In genomic region chr2:175062787-175063585, GRCh38 we compare ENCODE assay signal across 23 cellular contexts. TPM values are rescaled to one million over a fixed set of nuclear protein-coding genes. Genes with fewer than 3 reads are reported as not detected.
DNase-seq lines count a peak whose midpoint lies in the region; ATAC-seq, FAIRE-seq and TF ChIP-seq lines count a peak whose summit lies in the region.
"Had no signal": no experiment of that assay in that cellular context is flagged by ENCODE, and none has a peak within 500 bp of the region (broad histone marks: within the 10 kb centered on the region; RNA-seq: fewer than 3 reads in every experiment).

No MANE protein-coding gene starts in this region.

- peak; percentile 90 for ATAC-seq in Panc1
- no peak for ATAC-seq in GM21423 (IDR thresholded peaks at IDR 0.05; ENCODE audit: unreplicated experiment)
- ATAC-seq: activated naive CD8-positive, alpha-beta T cell treated with anti-CD3 and anti-CD28 coated beads, Interleukin-2, amount 50 U/mL, for 24 hours; left cardiac atrium; naive thymus-derived CD4-positive, alpha-beta T cell; Right ventricle myocardium inferior had no signal

- peaks cover 26% of the 10 kb centered on the region for H3K36me3 Mint-ChIP-seq in activated CD4-positive, alpha-beta T cell treated with anti-CD3 and anti-CD28 coated beads, Interleukin-2, amount 10 ng/mL, durations not matched to agents 7 days and 5 days (ENCODE audit: low read depth)

- no peak overlapping the region for H3K4me3 ChIP-seq in Panc1 (ENCODE audit: low read depth in 2 of 2, low read length in 2 of 2)
- H3K4me3 ChIP-seq: colonic mucosa, HAP-1, right atrium auricular region, stomach had no signal

- H3K9me3 ChIP-seq in Panc1 (ENCODE audit: control insufficient read depth, insufficient read depth, low read depth, low read length) = no peaks in the 10 kb centered on the region
- H3K9me3 ChIP-seq: colonic mucosa, HAP-1, right atrium auricular region, stomach had no signal

- peak; percentile 55 for FAIRE-seq in HTR-8/SVneo (lab: Jason Lieb, UNC)

- no peaks in the 10 kb centered on the region for H3K27me3 Mint-ChIP-seq in activated CD4-positive, alpha-beta T cell treated with anti-CD3 and anti-CD28 coated beads, Interleukin-2, amount 10 ng/mL, durations not matched to agents 7 days and 5 days
- H3K27me3 Mint-ChIP-seq: activated naive CD8-positive, alpha-beta T cell treated with anti-CD3 and anti-CD28 coated beads, Interleukin-2, amount 50 U/mL, for 24 hours; B cell; brain; naive thymus-derived CD4-positive, alpha-beta T cell had no signal

- POLR2A ChIA-PET in Panc1 (lab: Charles Lee) = no interaction called here
- POLR2A ChIA-PET in activated CD4-positive, alpha-beta T cell treated with anti-CD3 and anti-CD28 coated beads, Interleukin-2, amount 10 ng/mL, durations not matched to agents 7 days and 5 days (lab: Charles Lee) = no interaction called here

- DNase-seq in NCI-H2029 (lab: John Stamatoyannopoulos, UW) = peak; percentile 55
- DNase-seq in NCI-H2029 treated with DMSO at 0.1 percent for 48 hours (lab: John Stamatoyannopoulos, UW) = no peak
- no peak for DNase-seq in HTR-8/SVneo (ENCODE audit: insufficient read length, low spot score)
- peak; percentile 93 for DNase-seq in Panc1 (ENCODE audit: low read depth, low spot score)
- DNase-seq in islet precursor cell = peak; percentile 55
- no peak for DNase-seq in hippocampal formation (lab: John Stamatoyannopoulos, UW)
- DNase-seq in activated CD4-positive, alpha-beta T cell treated with anti-CD3 and anti-CD28 coated beads, Interleukin-2, amount 10 ng/mL, durations not matched to agents 7 days and 5 days = no peak
- DNase-seq: activated CD4-positive, alpha-beta T cell treated with anti-CD3 and anti-CD28 coated beads, Interleukin-2, amount 50 U/mL, for 48 hours; activated gamma-delta T cell; activated naive CD8-positive, alpha-beta T cell treated with anti-CD3 and anti-CD28 coated beads, Interleukin-2, amount 50 U/mL, for 24 hours; colonic mucosa; glutamatergic neuron; left cardiac atrium; naive thymus-derived CD4-positive, alpha-beta T cell; NCI-H1694 treated with DMSO at 0.1 percent for 48 hours; stomach; T-helper 9 cell had no signal

- H3K27ac ChIP-seq in Panc1 (ENCODE audit: low read length) = no peak overlapping the region; the same call in 1 of the 2 replicates
- H3K27ac ChIP-seq: colonic mucosa, right atrium auricular region, stomach had no signal

- no peaks in the 10 kb centered on the region for H3K36me3 ChIP-seq in Panc1 (ENCODE audit: control insufficient read depth, insufficient read depth, low read length)
- H3K36me3 ChIP-seq: colonic mucosa, HAP-1, right atrium auricular region had no signal

- no peak for TF ChIP-seq CTCF in Panc1 (IDR thresholded peaks at IDR 0.05)

- peaks cover 3% of the 10 kb centered on the region for H3K4me1 Mint-ChIP-seq in activated CD4-positive, alpha-beta T cell treated with anti-CD3 and anti-CD28 coated beads, Interleukin-2, amount 10 ng/mL, durations not matched to agents 7 days and 5 days
- H3K4me1 Mint-ChIP-seq: B cell, brain had no signal

- CTCF ChIA-PET in Panc1 (lab: Charles Lee) = no interaction called here
- CTCF ChIA-PET in activated CD4-positive, alpha-beta T cell treated with anti-CD3 and anti-CD28 coated beads, Interleukin-2, amount 10 ng/mL, durations not matched to agents 7 days and 5 days (lab: Charles Lee) = no interaction called here

- no TSS peak for BruUV-seq in Panc1 (replicated peaks; lab: Mats Ljungman, UMichigan)

- intact Hi-C loops in Panc1 (cut with micrococcal nuclease; ENCODE audit: unreplicated experiment) = no loop called here

- no peak overlapping the region for H3K4me3 Mint-ChIP-seq in activated CD4-positive, alpha-beta T cell treated with anti-CD3 and anti-CD28 coated beads, Interleukin-2, amount 10 ng/mL, durations not matched to agents 7 days and 5 days
- H3K4me3 Mint-ChIP-seq: activated naive CD8-positive, alpha-beta T cell treated with anti-CD3 and anti-CD28 coated beads, Interleukin-2, amount 50 U/mL, for 24 hours; B cell; brain; naive thymus-derived CD4-positive, alpha-beta T cell had no signal

- H3K4me1 ChIP-seq in Panc1 (ENCODE audit: control insufficient read depth, insufficient read depth, low read length) = no peaks in the 10 kb centered on the region
- H3K4me1 ChIP-seq: colonic mucosa, HAP-1, right atrium auricular region, stomach had no signal

- H3K9me3 Mint-ChIP-seq in activated CD4-positive, alpha-beta T cell treated with anti-CD3 and anti-CD28 coated beads, Interleukin-2, amount 10 ng/mL, durations not matched to agents 7 days and 5 days = peaks cover 2% of the 10 kb centered on the region
- H3K9me3 Mint-ChIP-seq: activated naive CD8-positive, alpha-beta T cell treated with anti-CD3 and anti-CD28 coated beads, Interleukin-2, amount 50 U/mL, for 24 hours; brain had no signal

- in situ Hi-C loops in Panc1 (cut with HindIII; ENCODE audit: low pct_unique_long_range_greater_than_20kb, low sequenced_read_pairs) = no loop called here

- no peak overlapping the region for H3K27ac Mint-ChIP-seq in activated CD4-positive, alpha-beta T cell treated with anti-CD3 and anti-CD28 coated beads, Interleukin-2, amount 10 ng/mL, durations not matched to agents 7 days and 5 days
- H3K27ac Mint-ChIP-seq: activated naive CD8-positive, alpha-beta T cell treated with anti-CD3 and anti-CD28 coated beads, Interleukin-2, amount 50 U/mL, for 24 hours; B cell; brain; naive thymus-derived CD4-positive, alpha-beta T cell had no signal

- H3K27me3 ChIP-seq in Panc1 (ENCODE audit: control insufficient read depth, insufficient read depth, low read length) = no peaks in the 10 kb centered on the region
- H3K27me3 ChIP-seq: colonic mucosa, right atrium auricular region, stomach had no signal

RNA-seq across cellular contexts. Expression of gene CHN1, which starts 57.8 kb away (rescaled TPM):
- 20.8 TPM for total RNA-seq in Panc1 (2021; ENCODE audit: unreplicated experiment)
- polyA plus RNA-seq in Panc1 (2012; ENCODE audit: insufficient read length) = 14.5 TPM
- 1 to 10 TPM in 1 of 2 experiments, under 1 TPM in 1; 0.62 to 1.2 TPM for total RNA-seq in activated CD4-positive, alpha-beta T cell treated with anti-CD3 and anti-CD28 coated beads, Interleukin-2, amount 10 ng/mL, durations not matched to agents 7 days and 5 days

Comparison
In these comparisons a context has a peak if more than half of its experiments do, and no peak if none do; other contexts are left out.
1. DNase-seq: peak in NCI-H2029 (single experiment), Panc1 (single experiment) and islet precursor cell (single experiment); none in NCI-H2029 treated with DMSO at 0.1 percent for 48 hours (single experiment), HTR-8/SVneo (single experiment), hippocampal formation (0 of 2) and activated CD4-positive, alpha-beta T cell treated with anti-CD3 and anti-CD28 coated beads, Interleukin-2, amount 10 ng/mL, durations not matched to agents 7 days and 5 days (single experiment).